23 cellular contexts compared by ENCODE assay signal in the genomic region with DNA sequence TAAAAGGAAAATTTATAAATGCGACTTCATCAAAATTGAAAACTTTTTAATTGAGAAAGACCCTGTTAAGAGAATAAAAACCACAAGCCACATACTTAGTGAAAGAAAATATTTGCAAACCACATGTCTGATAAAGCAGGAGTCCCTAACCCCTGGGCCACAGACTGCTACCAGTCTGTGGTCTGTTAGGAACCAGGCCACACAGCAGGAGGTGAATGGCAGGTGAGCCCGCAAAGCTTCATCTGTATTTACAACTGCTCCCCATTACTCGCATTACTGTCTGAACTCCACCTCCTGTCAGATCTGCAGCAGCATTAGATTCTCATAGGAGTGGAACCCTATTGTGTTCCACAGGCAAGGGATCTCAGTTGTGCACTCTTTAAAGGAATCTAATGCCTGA.
"Had no signal": no experiment of that assay in that cellular context is flagged by ENCODE, and none has a peak within 500 bp of the region (broad histone marks: within the 10 kb centered on the region; RNA-seq: fewer than 3 reads in every experiment).

No MANE protein-coding gene starts in this region.

- H3K4me1 ChIP-seq: adrenal gland had no signal

- H3K27me3 Mint-ChIP-seq: activated CD4-positive, alpha-beta T cell treated with anti-CD3 and anti-CD28 coated beads for 36 hours had no signal

- H3K4me3 ChIP-seq: adrenal gland had no signal

- H3K9me3 ChIP-seq: adrenal gland had no signal

- H3K4me1 Mint-ChIP-seq: activated CD4-positive, alpha-beta T cell treated with anti-CD3 and anti-CD28 coated beads for 36 hours had no signal

- H3K27ac Mint-ChIP-seq: activated CD4-positive, alpha-beta memory T cell treated with anti-CD3 and anti-CD28 coated beads, Interleukin-2, amount 10 ng/mL, durations not matched to agents 7 days and 5 days; activated CD4-positive, alpha-beta T cell treated with anti-CD3 and anti-CD28 coated beads for 36 hours; activated naive CD8-positive, alpha-beta T cell treated with anti-CD3 and anti-CD28 coated beads, Interleukin-2, amount 10 ng/mL, durations not matched to agents 7 days and 5 days had no signal

- H3K27me3 ChIP-seq: adrenal gland had no signal

- H3K36me3 ChIP-seq: adrenal gland had no signal

- ATAC-seq: activated CD4-positive, alpha-beta T cell treated with anti-CD3 and anti-CD28 coated beads for 36 hours had no signal

- H3K4me3 Mint-ChIP-seq: activated CD4-positive, alpha-beta memory T cell treated with anti-CD3 and anti-CD28 coated beads, Interleukin-2, amount 10 ng/mL, durations not matched to agents 7 days and 5 days; activated CD4-positive, alpha-beta T cell treated with anti-CD3 and anti-CD28 coated beads for 36 hours; activated naive CD8-positive, alpha-beta T cell treated with anti-CD3 and anti-CD28 coated beads, Interleukin-2, amount 10 ng/mL, durations not matched to agents 7 days and 5 days had no signal

- H3K27ac ChIP-seq: adrenal gland, VCaP had no signal

- DNase-seq: activated CD4-positive, alpha-beta memory T cell treated with anti-CD3 and anti-CD28 coated beads, Interleukin-2, amount 10 ng/mL, durations not matched to agents 7 days and 5 days; activated CD4-positive, alpha-beta T cell treated with anti-CD3 and anti-CD28 coated beads for 36 hours; activated CD4-positive, alpha-beta T cell treated with anti-CD3 and anti-CD28 coated beads, Interleukin-2, amount 50 U/mL, for 1 hour; activated CD8-positive, alpha-beta memory T cell treated with anti-CD3 and anti-CD28 coated beads, Interleukin-2, amount 50 U/mL, for 48 hours; activated naive CD4-positive, alpha-beta T cell treated with anti-CD3 and anti-CD28 coated beads, Interleukin-2, amount 50 U/mL, for 16 hours; activated naive CD8-positive, alpha-beta T cell treated with anti-CD3 and anti-CD28 coated beads, Interleukin-2, amount 10 ng/mL, durations not matched to agents 7 days and 5 days; activated T-cell treated with anti-CD3 and anti-CD28 coated beads, Interleukin-2, amount 50 U/mL, for 1 hour; adrenal gland; aorta; central memory CD4-positive, alpha-beta T cell; KG1; NCI-H1092; NCI-H1417 treated with DMSO at 0.1 percent for 48 hours; NCI-H187; NCI-H2081; NCI-H2171; NCI-H2227 treated with DMSO at 0.1 percent for 48 hours; NCI-H446 treated with DMSO at 0.1 percent for 48 hours; NCI-H524 treated with DMSO at 0.1 percent for 48 hours; NCI-H774; SIG-M5; T1000 had no signal
